In the genomic region with DNA sequence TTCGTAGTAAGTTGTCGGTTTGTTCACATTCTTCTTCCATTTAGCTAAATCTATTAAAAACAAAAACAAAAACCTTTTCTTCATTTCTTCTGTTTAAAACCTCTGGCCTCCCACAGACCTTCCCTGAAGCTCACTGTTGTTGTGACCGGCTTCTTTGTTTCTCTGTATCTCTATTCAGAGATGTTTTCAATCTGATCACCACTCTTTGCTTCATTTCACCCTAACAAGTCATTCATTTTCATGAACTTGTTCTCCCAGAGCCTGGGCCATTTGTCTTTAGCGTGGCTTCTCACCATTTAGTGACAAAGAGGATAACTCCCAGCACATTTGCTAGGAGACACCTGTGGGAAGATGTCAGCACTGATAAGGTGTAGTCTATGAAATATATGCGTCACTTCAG, we compare ENCODE assay signal across 16 cellular contexts.
"Had no signal": no experiment of that assay in that cellular context is flagged by ENCODE, and none has a peak within 500 bp of the region (broad histone marks: within the 10 kb centered on the region; RNA-seq: fewer than 3 reads in every experiment).

No MANE protein-coding gene starts in this region.

- H3K4me1 ChIP-seq: esophagus squamous epithelium, left lung, right lobe of liver, spleen, upper lobe of right lung had no signal

- H3K36me3 ChIP-seq: brain microvascular endothelial cell, esophagus squamous epithelium, left lung, right lobe of liver, spleen, upper lobe of right lung had no signal

- H3K9me3 ChIP-seq: esophagus squamous epithelium, left lung, right lobe of liver, spleen, upper lobe of right lung had no signal

- H3K4me3 ChIP-seq: esophagus squamous epithelium, left lung, right lobe of liver, spleen, upper lobe of right lung had no signal

- H3K36me3 Mint-ChIP-seq: activated CD8-positive, alpha-beta memory T cell treated with anti-CD3 and anti-CD28 coated beads, Interleukin-2, amount 10 ng/mL, durations not matched to agents 7 days and 5 days; activated naive CD8-positive, alpha-beta T cell; stimulated activated memory B cell treated with anti-CD40 and anti-IgM and Interleukin-4, amounts not matched to agents 10 μg/mL and 1 μg/mL and 100 μg/mL, for 72 hours had no signal

- H3K27ac ChIP-seq: brain microvascular endothelial cell, esophagus squamous epithelium, left lung, right lobe of liver, spleen, upper lobe of right lung had no signal

- DNase-seq: activated CD4-positive, alpha-beta T cell treated with anti-CD3 and anti-CD28 coated beads, Interleukin-2, amount 50 U/mL, for 4 hours; activated CD8-positive, alpha-beta memory T cell treated with anti-CD3 and anti-CD28 coated beads, Interleukin-2, amount 10 ng/mL, durations not matched to agents 7 days and 5 days; activated effector memory CD4-positive, alpha-beta T cell treated with Interleukin-2 at 50 U/mL for 16 hours; activated T-cell treated with anti-CD3 and anti-CD28 coated beads, Interleukin-2, amount 50 U/mL, for 24 hours; brain microvascular endothelial cell; esophagus squamous epithelium; foreskin fibroblast; left lung; right lobe of liver; spleen; stimulated activated CD4-positive, alpha-beta T cell treated with anti-CD3 and anti-CD28 coated beads, Interleukin-1b, Interleukin-23, amount 100 ng/mL, for 48 hours; upper lobe of right lung had no signal

- H3K9me3 Mint-ChIP-seq: activated T-cell treated with anti-CD3 and anti-CD28 coated beads, Interleukin-2, amount 50 U/mL, for 24 hours; stimulated activated memory B cell treated with anti-CD40 and anti-IgM and Interleukin-4, amounts not matched to agents 10 μg/mL and 1 μg/mL and 100 μg/mL, for 72 hours; T-helper 2 cell treated with Interferon-gamma antibody and Interleukin-4, amounts not matched to agents 5 μg/mL and 100 μg/mL, for 36 hours had no signal

- H3K27me3 Mint-ChIP-seq: activated CD8-positive, alpha-beta memory T cell treated with anti-CD3 and anti-CD28 coated beads, Interleukin-2, amount 10 ng/mL, durations not matched to agents 7 days and 5 days; activated naive CD8-positive, alpha-beta T cell; activated T-cell treated with anti-CD3 and anti-CD28 coated beads, Interleukin-2, amount 50 U/mL, for 24 hours; stimulated activated memory B cell treated with anti-CD40 and anti-IgM and Interleukin-4, amounts not matched to agents 10 μg/mL and 1 μg/mL and 100 μg/mL, for 72 hours had no signal

- H3K27ac Mint-ChIP-seq: activated CD8-positive, alpha-beta memory T cell treated with anti-CD3 and anti-CD28 coated beads, Interleukin-2, amount 10 ng/mL, durations not matched to agents 7 days and 5 days; activated naive CD8-positive, alpha-beta T cell; activated T-cell treated with anti-CD3 and anti-CD28 coated beads, Interleukin-2, amount 50 U/mL, for 24 hours; stimulated activated memory B cell treated with anti-CD40 and anti-IgM and Interleukin-4, amounts not matched to agents 10 μg/mL and 1 μg/mL and 100 μg/mL, for 72 hours; T-helper 2 cell treated with Interferon-gamma antibody and Interleukin-4, amounts not matched to agents 5 μg/mL and 100 μg/mL, for 36 hours had no signal

- H3K27me3 ChIP-seq: brain microvascular endothelial cell, esophagus squamous epithelium, left lung, right lobe of liver, spleen, upper lobe of right lung had no signal

- ATAC-seq: activated CD4-positive, CD25-positive, alpha-beta regulatory T cell treated with anti-CD3 and anti-CD28 coated beads, Interleukin-2, amount 50 U/mL, for 24 hours; activated CD8-positive, alpha-beta memory T cell treated with anti-CD3 and anti-CD28 coated beads, Interleukin-2, amount 10 ng/mL, durations not matched to agents 7 days and 5 days; left lung; right lobe of liver; stimulated activated memory B cell treated with anti-CD40 and anti-IgM and Interleukin-4, amounts not matched to agents 10 μg/mL and 1 μg/mL and 100 μg/mL, for 72 hours; upper lobe of right lung had no signal

- H3K4me1 Mint-ChIP-seq: activated CD8-positive, alpha-beta memory T cell treated with anti-CD3 and anti-CD28 coated beads, Interleukin-2, amount 10 ng/mL, durations not matched to agents 7 days and 5 days; stimulated activated memory B cell treated with anti-CD40 and anti-IgM and Interleukin-4, amounts not matched to agents 10 μg/mL and 1 μg/mL and 100 μg/mL, for 72 hours had no signal

- H3K4me3 Mint-ChIP-seq: activated CD8-positive, alpha-beta memory T cell treated with anti-CD3 and anti-CD28 coated beads, Interleukin-2, amount 10 ng/mL, durations not matched to agents 7 days and 5 days; activated naive CD8-positive, alpha-beta T cell; activated T-cell treated with anti-CD3 and anti-CD28 coated beads, Interleukin-2, amount 50 U/mL, for 24 hours; stimulated activated memory B cell treated with anti-CD40 and anti-IgM and Interleukin-4, amounts not matched to agents 10 μg/mL and 1 μg/mL and 100 μg/mL, for 72 hours; T-helper 2 cell treated with Interferon-gamma antibody and Interleukin-4, amounts not matched to agents 5 μg/mL and 100 μg/mL, for 36 hours had no signal
